Comparison of ENCODE assay signal across 17 cellular contexts in the genomic region with DNA sequence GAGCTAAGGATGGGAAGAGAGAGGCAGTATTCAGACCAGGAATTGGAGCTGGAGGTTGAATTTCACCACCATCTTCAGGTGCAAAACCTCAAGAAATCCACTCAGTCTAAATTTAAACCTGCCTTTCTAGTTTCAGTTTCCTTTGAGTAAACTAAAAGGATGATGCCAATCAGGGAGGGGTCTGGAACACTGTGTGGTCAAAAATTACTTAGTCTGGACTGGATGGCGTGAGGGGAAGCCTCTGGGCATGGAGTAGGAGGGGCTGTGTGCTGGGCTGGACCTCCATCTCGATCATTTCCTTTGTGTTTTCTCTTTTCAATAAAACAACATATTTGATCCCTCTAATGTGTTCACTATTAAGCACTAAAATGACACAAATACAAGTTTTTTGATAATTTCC.
"Had no signal": no experiment of that assay in that cellular context is flagged by ENCODE, and none has a peak within 500 bp of the region (broad histone marks: within the 10 kb centered on the region; RNA-seq: fewer than 3 reads in every experiment).

No MANE protein-coding gene starts in this region.

- H3K9ac ChIP-seq: neural progenitor cell had no signal

- DNase-seq: activated CD4-positive, alpha-beta T cell treated with anti-CD3 and anti-CD28 coated beads for 4 hours; activated CD8-positive, alpha-beta T cell treated with anti-CD3 and anti-CD28 coated beads for 36 hours; activated effector memory CD4-positive, alpha-beta T cell treated with anti-CD3 and anti-CD28 coated beads, Interleukin-2, amount 50 U/mL, for 16 hours; activated T-cell treated with anti-CD3 and anti-CD28 coated beads, Interleukin-2, amount 50 U/mL, for 4 hours; dorsolateral prefrontal cortex; endodermal cell; left colon; naive B cell; ovary; spleen; stomach; testis had no signal

- H3K27ac ChIP-seq: cardiac muscle cell, dorsolateral prefrontal cortex, gastroesophageal sphincter, neural progenitor cell, ovary, spleen, stomach, testis had no signal

- H3K27me3 ChIP-seq: cardiac muscle cell, gastroesophageal sphincter, neural progenitor cell, ovary, stomach, testis had no signal

- H3K36me3 ChIP-seq: cardiac muscle cell, gastroesophageal sphincter, neural progenitor cell, ovary, spleen, stomach had no signal

- ATAC-seq: activated CD8-positive, alpha-beta T cell treated with anti-CD3 and anti-CD28 coated beads for 36 hours; activated T-cell treated with anti-CD3 and anti-CD28 coated beads, Interleukin-2, amount 50 U/mL, for 4 hours; gastroesophageal sphincter; left colon; sciatic nerve; WTC11 had no signal

- H3K4me3 ChIP-seq: cardiac muscle cell, dorsolateral prefrontal cortex, gastroesophageal sphincter, neural progenitor cell, ovary, spleen, stomach, testis had no signal

- H2AFZ ChIP-seq: neural progenitor cell had no signal

- H3K4me2 ChIP-seq: neural progenitor cell had no signal

- H3K9me3 ChIP-seq: gastroesophageal sphincter, ovary, spleen, stomach, testis had no signal

- H3K4me1 ChIP-seq: gastroesophageal sphincter, neural progenitor cell, spleen, stomach, testis had no signal
